ENCODE assay signal across 8 cellular contexts in genomic region chr15:40104865-40105516, GRCh38. TPM values are rescaled to one million over a fixed set of nuclear protein-coding genes. Genes with fewer than 3 reads are reported as not detected.
DNase-seq lines count a peak whose midpoint lies in the region; ATAC-seq and TF ChIP-seq lines count a peak whose summit lies in the region.

No MANE protein-coding gene starts in this region.

- ATAC-seq in GM23338 (peak; percentile 42), T-cell (replicated peaks in 1 of 4) (peak; percentile 42 to 55 (median 45)), heart right ventricle (peak; percentile 56 to 74 (median 64)), upper lobe of left lung (ENCODE audit: low FRiP score in 2 of 2) (peak; percentile 74 to 76)
- peak; percentile 45 for ATAC-seq in activated naive CD8-positive, alpha-beta T cell treated with anti-CD3 and anti-CD28 coated beads, Interleukin-2, amount 50 U/mL, for 24 hours

- 2 to 4% methylated on average over 16 of the region's 16 CpGs for WGBS in heart right ventricle, 2 donors
- 6% methylated on average over 3 to 16 of the region's 16 CpGs for WGBS in upper lobe of left lung, 2 donors

- TF ChIP-seq POLR2A in upper lobe of left lung (IDR thresholded peaks at IDR 0.05) = peak in 2 of 4 donors; percentile 15 to 44

- H3K9me3 Mint-ChIP-seq in CD14-positive monocyte (no peaks in the 10 kb centered on the region), GM23338 (no peaks in the 10 kb centered on the region), T-cell (no peaks in the 10 kb centered on the region), progenitor cell of endocrine pancreas (ENCODE audit: low read depth) (no peaks in the 10 kb centered on the region)
- H3K9me3 Mint-ChIP-seq in activated naive CD8-positive, alpha-beta T cell treated with anti-CD3 and anti-CD28 coated beads, Interleukin-2, amount 50 U/mL, for 24 hours = no peaks in the 10 kb centered on the region

- H3K9me3 ChIP-seq in heart right ventricle = no peaks in the 10 kb centered on the region
- H3K9me3 ChIP-seq in upper lobe of left lung = no peaks in the 10 kb centered on the region

- H3K4me3 ChIP-seq in GM23338 (peak overlapping the region; percentile 36; the same call in 1 of the 2 replicates), heart right ventricle (peak overlapping the region in 4 of 10 donors; percentile 4 to 20 (median 6)), upper lobe of left lung (peak overlapping the region in 2 of 4 donors; percentile 2 to 11)

- H3K4me1 Mint-ChIP-seq in CD14-positive monocyte (peaks cover 80% of the 10 kb centered on the region), GM23338 (peaks cover 77% of the 10 kb centered on the region), T-cell (peaks cover 54 to 69% (median 65%) of the 10 kb centered on the region in 3 donors), progenitor cell of endocrine pancreas (ENCODE audit: low read depth) (peaks cover 74% of the 10 kb centered on the region)
- peaks cover 77% of the 10 kb centered on the region for H3K4me1 Mint-ChIP-seq in activated naive CD8-positive, alpha-beta T cell treated with anti-CD3 and anti-CD28 coated beads, Interleukin-2, amount 50 U/mL, for 24 hours

- H3K4me3 Mint-ChIP-seq in CD14-positive monocyte (peak overlapping the region; percentile 86 to 89), GM23338 (peak overlapping the region; percentile 47), T-cell (peak overlapping the region; percentile 61 to 79 (median 67)), progenitor cell of endocrine pancreas (ENCODE audit: low read depth) (peak overlapping the region; percentile 58)
- H3K4me3 Mint-ChIP-seq in activated naive CD8-positive, alpha-beta T cell treated with anti-CD3 and anti-CD28 coated beads, Interleukin-2, amount 50 U/mL, for 24 hours = peak overlapping the region; percentile 74

- 0 out of 2 replicates have a peak, but pooled peaks cover 6% of the 10 kb centered on the region for H4K20me1 ChIP-seq in GM23338 (replicated peaks; ENCODE audit: insufficient read depth)

- H3K4me2 ChIP-seq in GM23338 = peak overlapping the region; percentile 81

- H2AFZ ChIP-seq in GM23338 = 0 out of 2 replicates have a peak overlapping the region, but pooled peaks have one; percentile 56

- H3K27ac ChIP-seq in GM23338 (ENCODE audit: low read depth) (no peak overlapping the region; the same call in 1 of the 2 replicates), heart right ventricle (peak overlapping the region in 9 of 10 donors; percentile 2 to 95 (median 62)), upper lobe of left lung (peak overlapping the region; percentile 86 to 93 (median 92))

- no peaks in the 10 kb centered on the region for H3K9me2 ChIP-seq in GM23338 (ENCODE audit: insufficient read depth)

- H3K36me3 ChIP-seq in GM23338 (ENCODE audit: insufficient read depth) (no peaks in the 10 kb centered on the region), heart right ventricle (peaks cover 0 to 13% (median 0%) of the 10 kb centered on the region in 9 donors), upper lobe of left lung (no peaks in the 10 kb centered on the region)

- CTCF ChIA-PET in T-cell (lab: Charles Lee) = interaction anchor here (0.5 to 1.9 kb wide), 14 partner anchors 8 to 335 kb away, joined by 3 to 11 read pairs (median 3); partner anchors contain the start of genes BAHD1 (in 1 of the 2) and IVD (in 1 of the 2)

- H3K27me3 Mint-ChIP-seq in CD14-positive monocyte (ENCODE audit: low read depth in 3 of 3) = peaks cover 0 to 3% (median 2%) of the 10 kb centered on the region in 3 donors
- peaks cover 35% of the 10 kb centered on the region for H3K27me3 Mint-ChIP-seq in GM23338 (ENCODE audit: insufficient read depth, low read depth, poor library complexity)
- no peaks in the 10 kb centered on the region for H3K27me3 Mint-ChIP-seq in T-cell
- no peaks in the 10 kb centered on the region for H3K27me3 Mint-ChIP-seq in activated naive CD8-positive, alpha-beta T cell treated with anti-CD3 and anti-CD28 coated beads, Interleukin-2, amount 50 U/mL, for 24 hours
- no peaks in the 10 kb centered on the region for H3K27me3 Mint-ChIP-seq in progenitor cell of endocrine pancreas

- H3K36me3 Mint-ChIP-seq in CD14-positive monocyte = peaks cover 35 to 56% of the 10 kb centered on the region in 2 donors
- peaks cover 13% of the 10 kb centered on the region; the same call in 2 of the 3 replicates for H3K36me3 Mint-ChIP-seq in GM23338 (ENCODE audit: low read depth)
- peaks cover 3% of the 10 kb centered on the region for H3K36me3 Mint-ChIP-seq in T-cell
- no peaks in the 10 kb centered on the region for H3K36me3 Mint-ChIP-seq in activated naive CD8-positive, alpha-beta T cell treated with anti-CD3 and anti-CD28 coated beads, Interleukin-2, amount 50 U/mL, for 24 hours (ENCODE audit: low read depth)
- H3K36me3 Mint-ChIP-seq in progenitor cell of endocrine pancreas (ENCODE audit: insufficient read depth) = peaks cover 19% of the 10 kb centered on the region

- H3K4me1 ChIP-seq in GM23338 (ENCODE audit: insufficient read depth) = peaks cover 74% of the 10 kb centered on the region
- H3K4me1 ChIP-seq in heart right ventricle = peaks cover 21 to 88% (median 73%) of the 10 kb centered on the region in 9 donors
- H3K4me1 ChIP-seq in upper lobe of left lung = peaks cover 85 to 87% (median 85%) of the 10 kb centered on the region in 4 donors

- TF ChIP-seq CTCF in CD14-positive monocyte (IDR thresholded peaks at IDR 0.05) (peak; percentile 99), GM23338 (conservative IDR thresholded peaks at IDR 0.05; ENCODE audit: low read depth in 2 of 2) (peak; percentile 85 to 94), heart right ventricle (IDR thresholded peaks at IDR 0.05) (peak; percentile 94 to 98 (median 98)), progenitor cell of endocrine pancreas (IDR thresholded peaks at IDR 0.05; ENCODE audit: unreplicated experiment) (peak; percentile 94), upper lobe of left lung (IDR thresholded peaks at IDR 0.05) (peak; percentile 85 to 94 (median 90))

- TF ChIP-seq EP300 in upper lobe of left lung (IDR thresholded peaks at IDR 0.05) = no peak

- DNase-seq in CD14-positive monocyte (ENCODE audit: low spot score) (peak; percentile 86), GM23338 (ENCODE audit: low spot score) (peak; percentile 97), NCI-H1436 treated with DMSO at 0.1 percent for 48 hours (lab: John Stamatoyannopoulos, UW) (peak; percentile 61), T-cell (peak; percentile 25 to 78 (median 61)), heart right ventricle (peak; percentile 92 to 94), progenitor cell of endocrine pancreas (ENCODE audit: low spot score, unreplicated experiment) (peak; percentile 84), upper lobe of left lung (peak; percentile 93 to 95)
- DNase-seq in activated naive CD8-positive, alpha-beta T cell treated with anti-CD3 and anti-CD28 coated beads, Interleukin-2, amount 50 U/mL, for 24 hours = peak; percentile 89

- intact Hi-C loops in CD14-positive monocyte (cut with micrococcal nuclease) = loop anchor here (5.0 to 10.0 kb wide), 3 partner anchors 57 to 320 kb away; partner anchors contain the start of genes BUB1B (in 1 of the 2) and FSIP1 (in 1 of the 2)
- intact Hi-C loops in heart right ventricle (cut with DNase I) = loop anchor here (1.0 to 10.0 kb wide), 7 partner anchors 36 to 58 kb away; partner anchors contain the start of gene BUB1B (in 3 of the 10)

- POLR2A ChIA-PET in T-cell (lab: Charles Lee) = no interaction called here

- H3K27ac Mint-ChIP-seq in CD14-positive monocyte (peak overlapping the region; percentile 96 to 99 (median 97)), GM23338 (peak overlapping the region; percentile 62), T-cell (peak overlapping the region; percentile 70 to 83), progenitor cell of endocrine pancreas (peak overlapping the region; percentile 93)
- peak overlapping the region; percentile 91 for H3K27ac Mint-ChIP-seq in activated naive CD8-positive, alpha-beta T cell treated with anti-CD3 and anti-CD28 coated beads, Interleukin-2, amount 50 U/mL, for 24 hours

- H3F3A ChIP-seq in GM23338 (replicated peaks; ENCODE audit: low read depth) = peaks cover 24% of the 10 kb centered on the region

- H3K79me2 ChIP-seq in GM23338 (replicated peaks; ENCODE audit: insufficient read depth) = no peaks in the 10 kb centered on the region; the same call in 1 of the 2 replicates

- H3K27me3 ChIP-seq in GM23338 (ENCODE audit: insufficient read depth) (0 out of 2 replicates have a peak, but pooled peaks cover 5% of the 10 kb centered on the region), heart right ventricle (no peaks in the 10 kb centered on the region), upper lobe of left lung (no peaks in the 10 kb centered on the region)

TF ChIP-seq in GM23338, 12 proteins besides CTCF, POLR2A, EP300 and RAD21 (continues in another document):
- TF ChIP-seq NANOG (IDR thresholded peaks at IDR 0.05; ENCODE audit: borderline replicate concordance) = no peak
- no peak for TF ChIP-seq EZH2phosphoT487 (IDR thresholded peaks at IDR 0.05; ENCODE audit: unreplicated experiment)
- no peak for TF ChIP-seq CREB1 (CRISPR knock-in tag; IDR thresholded peaks at IDR 0.05; ENCODE audit: low read depth)
- no peak for TF ChIP-seq ZNF331 (CRISPR knock-in tag; IDR thresholded peaks at IDR 0.05; ENCODE audit: low read depth)

RNA-seq across cellular contexts. Expression of gene BMF, which starts 3.7 kb away (rescaled TPM):
- polyA plus RNA-seq in CD14-positive monocyte (1 to 10 TPM; 5.6 to 6.5 TPM), GM23338 (2016; fragmentation: Nextera tagmentation; extraction: Ambion mirVana) (2.0 and 2.5 TPM in 2 replicates), heart right ventricle (1 to 10 TPM; 2.1 to 4.6 TPM)
- total RNA-seq in GM23338 (2014; rRNA removed; shearing (Covaris generic)) = 16.0 and 20.3 TPM in 2 replicates
- total RNA-seq in T-cell (10 to 100 TPM in 3 of 5 donors, 1 to 10 TPM in 2; 6.6 to 46.7 (median 42.4) TPM), heart right ventricle (10 to 100 TPM in 1 of 10 donors, 1 to 10 TPM in 8, under 1 TPM in 1; 0.92 to 10.2 (median 3.0) TPM), progenitor cell of endocrine pancreas (128 and 129 TPM in 2 replicates), upper lobe of left lung (100 to 1,000 TPM in 1 of 6 donors, 10 to 100 TPM in 4, 1 to 10 TPM in 1; 9.9 to 118 (median 26.2) TPM)

RNA-seq across cellular contexts. Expression of gene BUB1B, which starts 55.9 kb away (rescaled TPM):
- under 1 TPM in 1 of 2 donors, not detected in 1; 0.51 TPM for polyA plus RNA-seq in CD14-positive monocyte
- total RNA-seq in GM23338 (2014; rRNA removed; shearing (Covaris generic)) = 113 and 160 TPM in 2 replicates
- polyA plus RNA-seq in GM23338 (2016; fragmentation: Nextera tagmentation; extraction: Ambion mirVana) = 69.3 and 77.7 TPM in 2 replicates
- 1 to 10 TPM in 4 of 5 donors, under 1 TPM in 1; 0.79 to 2.2 (median 1.9) TPM for total RNA-seq in T-cell
- 1 to 10 TPM in 6 of 10 donors, under 1 TPM in 4; 0.42 to 5.1 (median 1.3) TPM for total RNA-seq in heart right ventricle
- polyA plus RNA-seq in heart right ventricle = under 1 TPM; 0.17 to 0.80 TPM
- total RNA-seq in progenitor cell of endocrine pancreas = 40.1 and 42.6 TPM in 2 replicates
- total RNA-seq in upper lobe of left lung = 10 to 100 TPM in 1 of 6 donors, 1 to 10 TPM in 3, under 1 TPM in 1, not detected in 1; 0.79 to 12.1 (median 2.7) TPM
